Comparison of ENCODE assay signal across 7 cellular contexts in genomic region chr5:39720181-39720580, GRCh38.
DNase-seq lines count a peak whose midpoint lies in the region; ATAC-seq, FAIRE-seq and TF ChIP-seq lines count a peak whose summit lies in the region.
"Not testable (repeated sequence)": the region's sequence is repeated elsewhere in the genome, so short reads cannot be mapped to it uniquely, and the experiment has no call there.

No MANE protein-coding gene starts in this region.

- POLR2A ChIA-PET in IMR-90 (lab: Charles Lee; ENCODE audit: unreplicated experiment) = not testable (repeated sequence)

- TF ChIP-seq RAD21 in IMR-90 (IDR thresholded peaks at IDR 0.05; ENCODE audit: low read length) = not testable (repeated sequence)

- 0 out of 2 replicates have a peak overlapping the region, but pooled peaks have one; percentile 30 for H2BK120ac ChIP-seq in IMR-90 (ENCODE audit: low read depth, low read length)

- H3K4me3 ChIP-seq in IMR-90 (ENCODE audit: insufficient read depth, low read depth, low read length); brain microvascular endothelial cell (ENCODE audit: low read depth, low read length): not testable (repeated sequence)

- not testable (repeated sequence) for H3K79me1 ChIP-seq in IMR-90 (ENCODE audit: low read depth in 1 of 2, low read length in 2 of 2)

- in situ Hi-C loops in IMR-90 (cut with MboI; ENCODE audit: low sequenced_read_pairs); brain microvascular endothelial cell (cut with HindIII; ENCODE audit: low pct_ligation_motif_present, low sequenced_read_pairs): not testable (repeated sequence)

- not testable (repeated sequence) for H3K9me3 Mint-ChIP-seq in stimulated activated effector memory CD8-positive, alpha-beta T cell treated with anti-CD3 and anti-CD28 coated beads, Interleukin-12 subunit alpha, Interleukin-12 subunit beta, amount 100 ng/mL, for 72 hours

- H2AK9ac ChIP-seq in IMR-90 (replicated peaks; ENCODE audit: low read depth, low read length, poor library complexity) = not testable (repeated sequence)

- not testable (repeated sequence) for H2BK15ac ChIP-seq in IMR-90 (ENCODE audit: low read depth, low read length)

- H4K91ac ChIP-seq in IMR-90 (ENCODE audit: insufficient read depth, low read depth, low read length) = not testable (repeated sequence)

- H3K4me3 Mint-ChIP-seq in stimulated activated effector memory CD8-positive, alpha-beta T cell treated with anti-CD3 and anti-CD28 coated beads, Interleukin-12 subunit alpha, Interleukin-12 subunit beta, amount 100 ng/mL, for 72 hours = not testable (repeated sequence)

- FAIRE-seq in GM12892 (lab: Jason Lieb, UNC) (peak; percentile 54), H54 (lab: Jason Lieb, UNC) (peak; percentile 86)

- not testable (repeated sequence) for H2AK5ac ChIP-seq in IMR-90 (ENCODE audit: low read depth, low read length)

- not testable (repeated sequence) for H3K9ac ChIP-seq in IMR-90 (ENCODE audit: low read depth, low read length)

- not testable (repeated sequence) for H3K14ac ChIP-seq in IMR-90 (replicated peaks; ENCODE audit: low read depth, low read length)

- H3K4me2 ChIP-seq in IMR-90 (ENCODE audit: low read depth, low read length) = not testable (repeated sequence)

- DNase-seq in EH (ENCODE audit: low read depth) (peak; percentile 45), IMR-90 (peak; percentile 34), brain microvascular endothelial cell (peak; percentile 18), hepatic stellate cell (ENCODE audit: low spot score) (peak; percentile 28)
- not testable (repeated sequence) for DNase-seq in GM12892 (ENCODE audit: insufficient read length); H54 (ENCODE audit: insufficient read length, low spot score); stimulated activated effector memory CD8-positive, alpha-beta T cell treated with anti-CD3 and anti-CD28 coated beads, Interleukin-12 subunit alpha, Interleukin-12 subunit beta, amount 100 ng/mL, for 72 hours (ENCODE audit: low spot score in 2 of 2)

- not testable (repeated sequence) for H3K36me3 Mint-ChIP-seq in stimulated activated effector memory CD8-positive, alpha-beta T cell treated with anti-CD3 and anti-CD28 coated beads, Interleukin-12 subunit alpha, Interleukin-12 subunit beta, amount 100 ng/mL, for 72 hours

- CTCF ChIA-PET in IMR-90 (lab: Yijun Ruan, JAX) = not testable (repeated sequence)

- not testable (repeated sequence) for H2BK5ac ChIP-seq in IMR-90 (ENCODE audit: low read depth, low read length, poor library complexity, severe bottlenecking)

- not testable (repeated sequence) for H3K4ac ChIP-seq in IMR-90 (ENCODE audit: low read depth, low read length)

- no CpG with 5 or more reads among the region's 3 CpGs for WGBS in IMR-90 (ENCODE audit: extremely low coverage in 2 of 2, insufficient read length in 1 of 2), 2 experiments

- H3K36me3 ChIP-seq in IMR-90 (ENCODE audit: control insufficient read depth, insufficient read depth, low read length); brain microvascular endothelial cell (replicated peaks): not testable (repeated sequence)

- BruUV-seq in IMR-90 (replicated peaks; lab: Mats Ljungman, UMichigan) = not testable (repeated sequence)

- not testable (repeated sequence) for H3K9me3 ChIP-seq in IMR-90 (ENCODE audit: control insufficient read depth, insufficient read depth, low read length)

- TF ChIP-seq POLR2A in GM12892 (IDR thresholded peaks at IDR 0.05; ENCODE audit: low read depth, low read length); H54 (IDR thresholded peaks at IDR 0.05; ENCODE audit: low read depth, low read length); IMR-90 (IDR thresholded peaks at IDR 0.05; ENCODE audit: low read depth, low read length): not testable (repeated sequence)

- H3K4me1 ChIP-seq in IMR-90 (ENCODE audit: control insufficient read depth, insufficient read depth, low read length) = not testable (repeated sequence)

- not testable (repeated sequence) for H3K23ac ChIP-seq in IMR-90 (ENCODE audit: low read depth, low read length)

- H4K20me1 ChIP-seq in IMR-90 (ENCODE audit: insufficient read depth, low read length) = not testable (repeated sequence)

- not testable (repeated sequence) for TF ChIP-seq CTCF in IMR-90 (conservative IDR thresholded peaks at IDR 0.05; ENCODE audit: low read depth, low read length); brain microvascular endothelial cell (IDR thresholded peaks at IDR 0.05; ENCODE audit: low read depth, low read length, missing control alignments)

- H2BK20ac ChIP-seq in IMR-90 (ENCODE audit: low read depth, low read length) = not testable (repeated sequence)

- H3K9me1 ChIP-seq in IMR-90 (ENCODE audit: insufficient read depth, low read length) = not testable (repeated sequence)

- not testable (repeated sequence) for H4K8ac ChIP-seq in IMR-90 (ENCODE audit: low read depth in 2 of 2, low read length in 2 of 2)

- H2AFZ ChIP-seq in IMR-90 (replicated peaks; ENCODE audit: low read length, poor library complexity) = not testable (repeated sequence)

- not testable (repeated sequence) for H3K27ac ChIP-seq in IMR-90 (ENCODE audit: insufficient read depth, low read length); brain microvascular endothelial cell

- H3K18ac ChIP-seq in IMR-90 (ENCODE audit: low read depth, low read length) = not testable (repeated sequence)

- not testable (repeated sequence) for H4K5ac ChIP-seq in IMR-90 (ENCODE audit: low read depth, low read length)

- intact Hi-C loops in IMR-90 (cut with micrococcal nuclease) = not testable (repeated sequence)

- not testable (repeated sequence) for H3K56ac ChIP-seq in IMR-90 (ENCODE audit: extremely low read depth, insufficient read depth, low read length)

- H3K27me3 ChIP-seq in IMR-90 (ENCODE audit: control insufficient read depth, insufficient read depth, low read length); brain microvascular endothelial cell (replicated peaks): not testable (repeated sequence)

- not testable (repeated sequence) for H3K27ac Mint-ChIP-seq in stimulated activated effector memory CD8-positive, alpha-beta T cell treated with anti-CD3 and anti-CD28 coated beads, Interleukin-12 subunit alpha, Interleukin-12 subunit beta, amount 100 ng/mL, for 72 hours

- ATAC-seq in IMR-90 (ENCODE audit: low read depth) = not testable (repeated sequence)
- peak; percentile 26 for ATAC-seq in stimulated activated effector memory CD8-positive, alpha-beta T cell treated with anti-CD3 and anti-CD28 coated beads, Interleukin-12 subunit alpha, Interleukin-12 subunit beta, amount 100 ng/mL, for 72 hours

- H3K4me1 Mint-ChIP-seq in stimulated activated effector memory CD8-positive, alpha-beta T cell treated with anti-CD3 and anti-CD28 coated beads, Interleukin-12 subunit alpha, Interleukin-12 subunit beta, amount 100 ng/mL, for 72 hours = not testable (repeated sequence)

- dilution Hi-C loops in IMR-90 (cut with HindIII; ENCODE audit: low sequenced_read_pairs, unreplicated experiment) = not testable (repeated sequence)
